1 cellular context compared by ENCODE assay signal in the genomic region with DNA sequence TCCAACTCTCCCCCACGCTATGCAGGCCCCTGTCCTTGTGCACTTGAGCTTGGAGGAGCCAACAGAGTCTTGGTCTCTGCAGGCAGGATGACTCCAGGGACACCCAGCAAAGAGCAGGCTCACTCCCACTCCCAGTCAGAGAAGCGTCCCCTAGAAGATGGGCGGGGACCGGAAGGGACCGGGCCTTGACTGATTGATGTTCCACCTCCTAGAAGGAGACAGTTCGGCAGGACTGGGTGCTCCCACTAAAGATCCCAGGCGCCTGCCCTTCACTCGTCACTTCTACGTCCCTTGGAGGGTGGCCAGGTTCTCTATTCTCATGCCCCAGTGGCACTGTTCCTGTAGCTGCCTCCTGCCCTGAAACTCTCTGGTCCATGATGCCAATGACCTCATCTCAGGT.
TF ChIP-seq lines count a peak whose summit lies in the region.

No MANE protein-coding gene starts in this region.

TF ChIP-seq in K562, 482 proteins besides CTCF, POLR2A, EP300 and RAD21 (continued from another document):
- TF ChIP-seq, protein P1, sequence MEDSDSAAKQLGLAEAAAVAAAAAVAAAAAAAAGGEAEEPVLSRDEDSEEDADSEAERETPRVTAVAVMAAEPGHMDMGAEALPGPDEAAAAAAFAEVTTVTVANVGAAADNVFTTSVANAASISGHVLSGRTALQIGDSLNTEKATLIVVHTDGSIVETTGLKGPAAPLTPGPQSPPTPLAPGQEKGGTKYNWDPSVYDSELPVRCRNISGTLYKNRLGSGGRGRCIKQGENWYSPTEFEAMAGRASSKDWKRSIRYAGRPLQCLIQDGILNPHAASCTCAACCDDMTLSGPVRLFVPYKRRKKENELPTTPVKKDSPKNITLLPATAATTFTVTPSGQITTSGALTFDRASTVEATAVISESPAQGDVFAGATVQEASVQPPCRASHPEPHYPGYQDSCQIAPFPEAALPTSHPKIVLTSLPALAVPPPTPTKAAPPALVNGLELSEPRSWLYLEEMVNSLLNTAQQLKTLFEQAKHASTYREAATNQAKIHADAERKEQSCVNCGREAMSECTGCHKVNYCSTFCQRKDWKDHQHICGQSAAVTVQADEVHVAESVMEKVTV (CRISPR knock-in tag; IDR thresholded peaks at IDR 0.05) = no peak
- no peak for TF ChIP-seq NR0B1 (IDR thresholded peaks at IDR 0.05; ENCODE audit: partially characterized antibody)
- no peak for TF ChIP-seq KLF13 (tag; IDR thresholded peaks at IDR 0.05; ENCODE audit: borderline replicate concordance, low read depth)
- no peak for TF ChIP-seq HCFC1 (IDR thresholded peaks at IDR 0.05; ENCODE audit: low read depth, low read length)
- TF ChIP-seq ZNF263 (CRISPR knock-in tag; IDR thresholded peaks at IDR 0.05; ENCODE audit: borderline replicate concordance) = no peak
- TF ChIP-seq NFIC (IDR thresholded peaks at IDR 0.05) = peak; percentile 35; the same call in 1 of the 2 replicates
- TF ChIP-seq CAMTA2 (CRISPR knock-in tag; conservative IDR thresholded peaks at IDR 0.05) = no peak
- no peak for TF ChIP-seq MBD2 (IDR thresholded peaks at IDR 0.05; ENCODE audit: borderline replicate concordance, low read depth)
- no peak for TF ChIP-seq ZNF324 (CRISPR knock-in tag; IDR thresholded peaks at IDR 0.05)
- TF ChIP-seq MEIS2 (IDR thresholded peaks at IDR 0.05; ENCODE audit: partially characterized antibody) = peak; percentile 90
- no peak for TF ChIP-seq ELF2 (CRISPR knock-in tag; IDR thresholded peaks at IDR 0.05)
- no peak for TF ChIP-seq GTF2B (IDR thresholded peaks at IDR 0.05; ENCODE audit: extremely low read depth, insufficient read length)
- no peak for TF ChIP-seq CBX1 (IDR thresholded peaks at IDR 0.05; ENCODE audit: low read depth)
- no peak for TF ChIP-seq NFIX (CRISPR knock-in tag; IDR thresholded peaks at IDR 0.05; ENCODE audit: low read depth)
- no peak for TF ChIP-seq HMGN3 (IDR thresholded peaks at IDR 0.05; ENCODE audit: borderline replicate concordance, extremely low read depth, insufficient read length, low read depth, low read length)
- peak; percentile 87 for TF ChIP-seq PKNOX1 (IDR thresholded peaks at IDR 0.05)
- no peak for TF ChIP-seq RB1 (IDR thresholded peaks at IDR 0.05; ENCODE audit: low read depth)
- TF ChIP-seq ZNF280A (IDR thresholded peaks at IDR 0.05; ENCODE audit: low read depth, partially characterized antibody) = no peak
- no peak for TF ChIP-seq BRF1 (IDR thresholded peaks at IDR 0.05; ENCODE audit: borderline replicate concordance, extremely low read depth, insufficient read length)
- peak; percentile 26 for TF ChIP-seq CXXC5 (CRISPR knock-in tag; IDR thresholded peaks at IDR 0.05)
- 0 out of 2 replicates have a peak, but pooled peaks have one; percentile 10 for TF ChIP-seq MYC (IDR thresholded peaks at IDR 0.05; ENCODE audit: low read depth, low read length)
- TF ChIP-seq MYC (CRISPR knock-in tag; IDR thresholded peaks at IDR 0.05; ENCODE audit: borderline replicate concordance, low read depth) = no peak
- no peak for TF ChIP-seq SRF (CRISPR knock-in tag; IDR thresholded peaks at IDR 0.05)
- no peak for TF ChIP-seq TCF7 (IDR thresholded peaks at IDR 0.05; ENCODE audit: borderline replicate concordance)
- TF ChIP-seq ETV1 (tag; conservative IDR thresholded peaks at IDR 0.05; ENCODE audit: low read depth) = peak; percentile 62
- TF ChIP-seq, protein P2, sequence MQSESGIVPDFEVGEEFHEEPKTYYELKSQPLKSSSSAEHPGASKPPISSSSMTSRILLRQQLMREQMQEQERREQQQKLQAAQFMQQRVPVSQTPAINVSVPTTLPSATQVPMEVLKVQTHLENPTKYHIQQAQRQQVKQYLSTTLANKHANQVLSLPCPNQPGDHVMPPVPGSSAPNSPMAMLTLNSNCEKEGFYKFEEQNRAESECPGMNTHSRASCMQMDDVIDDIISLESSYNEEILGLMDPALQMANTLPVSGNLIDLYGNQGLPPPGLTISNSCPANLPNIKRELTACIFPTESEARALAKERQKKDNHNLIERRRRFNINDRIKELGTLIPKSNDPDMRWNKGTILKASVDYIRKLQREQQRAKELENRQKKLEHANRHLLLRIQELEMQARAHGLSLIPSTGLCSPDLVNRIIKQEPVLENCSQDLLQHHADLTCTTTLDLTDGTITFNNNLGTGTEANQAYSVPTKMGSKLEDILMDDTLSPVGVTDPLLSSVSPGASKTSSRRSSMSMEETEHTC (IDR thresholded peaks at IDR 0.05) = no peak
- no peak for TF ChIP-seq HDAC1 (IDR thresholded peaks at IDR 0.05)
- TF ChIP-seq FUS (optimal IDR thresholded peaks at IDR 0.05; ENCODE audit: low read depth, low read length) = no peak
- no peak for TF ChIP-seq C11orf30 (IDR thresholded peaks at IDR 0.05; ENCODE audit: low read depth)
- TF ChIP-seq OTX1 (CRISPR knock-in tag; IDR thresholded peaks at IDR 0.05) = no peak
- no peak for TF ChIP-seq NCOA6 (IDR thresholded peaks at IDR 0.05)
- TF ChIP-seq XRCC4 (IDR thresholded peaks at IDR 0.05; ENCODE audit: extremely low read depth, insufficient read depth, insufficient read length) = no peak
- TF ChIP-seq SUPT5H (IDR thresholded peaks at IDR 0.05) = no peak
TF ChIP-seq in K562: peak in this region for 7.
